Comparison of ENCODE assay signal across 9 cellular contexts in the genomic region with DNA sequence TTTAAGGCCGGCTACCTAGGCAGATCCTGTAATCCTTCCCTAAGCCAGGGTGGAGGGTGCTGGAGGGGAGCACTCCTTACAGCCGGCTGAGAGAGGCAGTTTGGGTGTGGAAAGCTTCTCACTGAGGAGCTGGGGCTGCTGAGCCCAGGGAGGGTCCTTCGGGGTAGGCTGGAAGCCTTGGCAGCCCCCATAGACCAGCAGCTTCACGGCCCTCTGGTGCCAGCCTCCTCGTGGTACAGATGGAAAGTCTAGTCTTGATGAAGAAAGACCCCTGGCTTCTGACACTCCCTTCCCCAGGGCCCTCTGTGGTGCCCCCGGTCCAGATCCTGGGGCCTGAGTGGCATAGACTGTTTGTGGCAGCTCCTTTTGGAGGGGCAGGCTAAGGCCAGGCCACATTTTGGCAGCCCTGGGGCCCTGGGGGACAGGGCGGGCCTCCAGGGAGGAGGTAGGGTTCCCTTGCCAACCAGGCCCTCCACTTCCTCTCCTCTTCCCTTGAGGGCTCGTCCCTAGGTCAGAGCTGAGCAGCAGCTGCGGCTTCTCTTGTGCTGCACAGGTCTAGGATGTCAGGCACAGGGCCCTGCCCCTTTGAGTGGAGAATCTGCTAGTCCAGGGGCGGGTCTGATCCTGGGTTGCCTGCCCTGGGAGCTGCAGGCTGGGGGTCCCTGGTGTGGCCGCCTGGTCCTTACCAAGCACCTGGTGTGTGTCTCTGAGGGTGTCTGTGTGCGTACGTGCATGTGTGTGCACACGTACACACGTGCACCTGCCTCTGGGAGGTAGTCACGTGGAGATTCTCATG. TPM values are rescaled to one million over a fixed set of nuclear protein-coding genes. Genes with fewer than 3 reads are reported as not detected.
A peak's percentile ranks its signal among the peaks of the same experiment; 100 is the strongest.
DNase-seq lines count a peak whose midpoint lies in the region; ATAC-seq and TF ChIP-seq lines count a peak whose summit lies in the region.
"Had no signal": no experiment of that assay in that cellular context is flagged by ENCODE, and none has a peak within 500 bp of the region (broad histone marks: within the 10 kb centered on the region; RNA-seq: fewer than 3 reads in every experiment).

No MANE protein-coding gene starts in this region.

- peak overlapping the region; percentile 24 for H3K4me3 Mint-ChIP-seq in activated CD4-positive, alpha-beta T cell treated with anti-CD3 and anti-CD28 coated beads for 36 hours
- H3K4me3 Mint-ChIP-seq in central memory CD8-positive, alpha-beta T cell, result peak overlapping the region; percentile 32
- peak overlapping the region; percentile 99 for H3K4me3 Mint-ChIP-seq in stimulated activated effector memory CD8-positive, alpha-beta T cell treated with anti-CD3 and anti-CD28 coated beads, Interleukin-12 subunit alpha, Interleukin-12 subunit beta, amount 100 ng/mL, for 72 hours
- H3K4me3 Mint-ChIP-seq in chondrocyte (ENCODE audit: unreplicated experiment), result no peak overlapping the region

- H3K9me3 Mint-ChIP-seq in activated CD4-positive, alpha-beta T cell treated with anti-CD3 and anti-CD28 coated beads for 36 hours (ENCODE audit: low read depth), result no peaks in the 10 kb centered on the region
- no peaks in the 10 kb centered on the region for H3K9me3 Mint-ChIP-seq in central memory CD8-positive, alpha-beta T cell
- H3K9me3 Mint-ChIP-seq in stimulated activated effector memory CD8-positive, alpha-beta T cell treated with anti-CD3 and anti-CD28 coated beads, Interleukin-12 subunit alpha, Interleukin-12 subunit beta, amount 100 ng/mL, for 72 hours, result no peaks in the 10 kb centered on the region
- H3K9me3 Mint-ChIP-seq in chondrocyte (ENCODE audit: low read depth), result no peaks in the 10 kb centered on the region

- peaks cover 25% of the 10 kb centered on the region for H3K36me3 Mint-ChIP-seq in activated CD4-positive, alpha-beta T cell treated with anti-CD3 and anti-CD28 coated beads for 36 hours (ENCODE audit: low read depth)
- H3K36me3 Mint-ChIP-seq in central memory CD8-positive, alpha-beta T cell (ENCODE audit: insufficient read depth), result peaks cover 19% of the 10 kb centered on the region
- H3K36me3 Mint-ChIP-seq in stimulated activated effector memory CD8-positive, alpha-beta T cell treated with anti-CD3 and anti-CD28 coated beads, Interleukin-12 subunit alpha, Interleukin-12 subunit beta, amount 100 ng/mL, for 72 hours, result peaks cover 59% of the 10 kb centered on the region
- H3K36me3 Mint-ChIP-seq in chondrocyte (ENCODE audit: low read depth), result peaks cover 22% of the 10 kb centered on the region

- no peak for TF ChIP-seq CTCF in chondrocyte (IDR thresholded peaks at IDR 0.05)

- ATAC-seq in activated CD4-positive, alpha-beta T cell treated with anti-CD3 and anti-CD28 coated beads for 36 hours, result no peak
- no peak for ATAC-seq in central memory CD8-positive, alpha-beta T cell (replicated peaks; ENCODE audit: extremely low read depth, poor library complexity, severe bottlenecking)
- ATAC-seq in stimulated activated effector memory CD8-positive, alpha-beta T cell treated with anti-CD3 and anti-CD28 coated beads, Interleukin-12 subunit alpha, Interleukin-12 subunit beta, amount 100 ng/mL, for 72 hours, result no peak
- no peak for ATAC-seq in activated CD4-positive, CD25-positive, alpha-beta regulatory T cell treated with anti-CD3 and anti-CD28 coated beads, Interleukin-2, amount 50 U/mL, for 24 hours

- no peaks in the 10 kb centered on the region for H3K27me3 Mint-ChIP-seq in activated CD4-positive, alpha-beta T cell treated with anti-CD3 and anti-CD28 coated beads for 36 hours
- no peaks in the 10 kb centered on the region for H3K27me3 Mint-ChIP-seq in central memory CD8-positive, alpha-beta T cell
- no peaks in the 10 kb centered on the region for H3K27me3 Mint-ChIP-seq in chondrocyte (ENCODE audit: low read depth)

- CTCF ChIA-PET in activated CD4-positive, alpha-beta T cell treated with anti-CD3 and anti-CD28 coated beads for 36 hours (lab: Charles Lee), result interaction anchor here (1.1 to 2.4 kb wide), 6 partner anchors 12 to 78 kb away, joined by 3 to 14 read pairs (median 5); no protein-coding TSS in a partner anchor

- H3K4me1 Mint-ChIP-seq in activated CD4-positive, alpha-beta T cell treated with anti-CD3 and anti-CD28 coated beads for 36 hours, result peaks cover 34% of the 10 kb centered on the region
- peaks cover 40% of the 10 kb centered on the region for H3K4me1 Mint-ChIP-seq in central memory CD8-positive, alpha-beta T cell
- H3K4me1 Mint-ChIP-seq in stimulated activated effector memory CD8-positive, alpha-beta T cell treated with anti-CD3 and anti-CD28 coated beads, Interleukin-12 subunit alpha, Interleukin-12 subunit beta, amount 100 ng/mL, for 72 hours, result peaks cover 65% of the 10 kb centered on the region
- H3K4me1 Mint-ChIP-seq in chondrocyte (ENCODE audit: low read depth), result peaks cover 38% of the 10 kb centered on the region

- no peak for DNase-seq in activated CD4-positive, alpha-beta T cell treated with anti-CD3 and anti-CD28 coated beads for 36 hours
- DNase-seq in activated CD4-positive, alpha-beta T cell treated with anti-CD3 and anti-CD28 coated beads for 4 hours, result no peak
- peak; percentile 38 for DNase-seq in NCI-H1092 treated with DMSO at 0.1 percent for 48 hours (lab: John Stamatoyannopoulos, UW)
- no peak for DNase-seq in central memory CD8-positive, alpha-beta T cell (ENCODE audit: low spot score in 2 of 2)
- peak in 1 of 2 donors; percentile 49 for DNase-seq in stimulated activated effector memory CD8-positive, alpha-beta T cell treated with anti-CD3 and anti-CD28 coated beads, Interleukin-12 subunit alpha, Interleukin-12 subunit beta, amount 100 ng/mL, for 72 hours (ENCODE audit: low spot score in 2 of 2)
- no peak for DNase-seq in NCI-H146 (lab: John Stamatoyannopoulos, UW)
- no peak for DNase-seq in chondrocyte (ENCODE audit: low spot score)

- peak overlapping the region; percentile 58 for H3K27ac Mint-ChIP-seq in activated CD4-positive, alpha-beta T cell treated with anti-CD3 and anti-CD28 coated beads for 36 hours
- peak overlapping the region; percentile 83 for H3K27ac Mint-ChIP-seq in central memory CD8-positive, alpha-beta T cell (ENCODE audit: low read depth)
- peak overlapping the region; percentile 98 for H3K27ac Mint-ChIP-seq in stimulated activated effector memory CD8-positive, alpha-beta T cell treated with anti-CD3 and anti-CD28 coated beads, Interleukin-12 subunit alpha, Interleukin-12 subunit beta, amount 100 ng/mL, for 72 hours
- no peak overlapping the region for H3K27ac Mint-ChIP-seq in chondrocyte (ENCODE audit: unreplicated experiment)

- POLR2A ChIA-PET in activated CD4-positive, alpha-beta T cell treated with anti-CD3 and anti-CD28 coated beads for 36 hours (lab: Charles Lee), result no interaction called here

- intact Hi-C loops in activated CD4-positive, alpha-beta T cell treated with anti-CD3 and anti-CD28 coated beads for 36 hours (cut with DNase I, micrococcal nuclease), result loop anchor here in 1 of 2 experiments (5.0 kb wide), 1 partner anchor 142 kb away; a partner anchor contains a TSS

RNA-seq across cellular contexts. Expression of a gene that starts 4.8 kb away (rescaled TPM):
- 10 to 100 TPM; 73.5 to 99.5 TPM for total RNA-seq in activated CD4-positive, alpha-beta T cell treated with anti-CD3 and anti-CD28 coated beads for 36 hours
- total RNA-seq in chondrocyte, result 70.6 to 100 TPM (median 74.2 TPM) in 3 replicates

RNA-seq across cellular contexts. Expression of a gene that starts 5.0 kb away (rescaled TPM):
- under 1 TPM; 0.26 to 0.64 TPM for total RNA-seq in activated CD4-positive, alpha-beta T cell treated with anti-CD3 and anti-CD28 coated beads for 36 hours
- total RNA-seq in chondrocyte, result not detected in 3 replicates
- total RNA-seq: cardiac muscle cell had no signal

RNA-seq across cellular contexts. Expression of a gene that starts 31.5 kb away (rescaled TPM):
- total RNA-seq in activated CD4-positive, alpha-beta T cell treated with anti-CD3 and anti-CD28 coated beads for 36 hours, result 10 to 100 TPM; 18.1 to 20.6 TPM
- 14.5 to 20.8 TPM (median 14.8 TPM) in 3 replicates for total RNA-seq in chondrocyte

RNA-seq across cellular contexts. Expression of a gene that starts 43.4 kb away (rescaled TPM):
- 10 to 100 TPM; 18.7 to 23.9 TPM for total RNA-seq in activated CD4-positive, alpha-beta T cell treated with anti-CD3 and anti-CD28 coated beads for 36 hours
- 24.6 to 41.3 TPM (median 25.8 TPM) in 3 replicates for total RNA-seq in chondrocyte
